ENCODE assay signal across 8 cellular contexts in the genomic region with DNA sequence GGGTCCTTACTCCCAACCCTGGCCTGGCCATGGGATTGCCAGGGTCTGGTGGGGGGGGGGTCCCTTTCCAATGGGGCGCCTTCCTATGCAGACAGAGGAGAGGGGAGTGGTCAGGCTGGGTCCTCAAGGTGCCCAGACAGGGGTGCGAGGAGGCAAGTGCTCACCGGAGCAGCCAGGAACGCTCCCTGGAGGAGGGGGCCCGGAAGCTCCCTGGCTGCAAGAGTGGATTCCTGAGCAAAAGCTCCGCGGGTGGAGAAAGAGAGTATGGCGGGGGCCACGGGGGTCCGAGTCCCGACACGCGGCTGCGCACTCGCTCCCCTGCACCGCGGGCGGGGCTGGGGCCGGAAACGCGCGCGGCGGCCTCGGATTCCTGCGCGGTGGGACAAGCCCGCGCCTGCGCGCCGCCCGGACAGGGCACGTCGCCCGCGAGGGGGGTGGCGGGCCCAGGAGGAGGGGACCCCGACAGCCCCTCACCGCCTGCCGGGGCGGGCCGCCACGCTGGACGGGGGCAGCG. TPM values are rescaled to one million over a fixed set of nuclear protein-coding genes. Genes with fewer than 3 reads are reported as not detected.
DNase-seq lines count a peak whose midpoint lies in the region; ATAC-seq and TF ChIP-seq lines count a peak whose summit lies in the region.

No MANE protein-coding gene starts in this region.

- peak overlapping the region; percentile 80 for H3K4me2 ChIP-seq in Loucy (ENCODE audit: low read depth, low read length, poor library complexity, severe bottlenecking)

- no peaks in the 10 kb centered on the region for H3K36me3 Mint-ChIP-seq in natural killer cell treated with Interleukin-12 subunit alpha and Interleukin-12 subunit beta and Interleukin-15 and Interleukin-18, amount 100 ng/mL, for 72 hours

- 0 out of 2 replicates have a peak, but pooled peaks cover 3% of the 10 kb centered on the region for H3F3A ChIP-seq in Loucy (ENCODE audit: low read depth)

- 0 out of 2 replicates have a peak overlapping the region, but pooled peaks have one; percentile 56 for H2AFZ ChIP-seq in Loucy (ENCODE audit: low read length)

- H3K27ac ChIP-seq in esophagus (ENCODE audit: low read depth in 2 of 2, low read length in 1 of 2) (peak overlapping the region; percentile 84 to 90), thyroid gland (peak overlapping the region; percentile 72 to 97 (median 81))

- no peaks in the 10 kb centered on the region for H4K20me1 ChIP-seq in Loucy (ENCODE audit: insufficient read depth, low read length, poor library complexity, severe bottlenecking)

- peak in 1 of 2 donors; percentile 61 for TF ChIP-seq POLR2A in thyroid gland (IDR thresholded peaks at IDR 0.05)

- ATAC-seq in natural killer cell treated with Interleukin-12 subunit alpha and Interleukin-12 subunit beta and Interleukin-15 and Interleukin-18, amount 100 ng/mL, for 72 hours = peak; percentile 72 to 79
- no peak for ATAC-seq in HG03280 (IDR thresholded peaks at IDR 0.05; ENCODE audit: unreplicated experiment)

- 1 to 3% methylated on average over 23 to 46 of the region's 46 CpGs for WGBS in esophagus, 2 donors
- 0% methylated on average over 1 to 10 of the region's 46 CpGs for WGBS in thyroid gland, 2 donors

- peak overlapping the region; percentile 71 for H3K4me3 Mint-ChIP-seq in natural killer cell treated with Interleukin-12 subunit alpha and Interleukin-12 subunit beta and Interleukin-15 and Interleukin-18, amount 100 ng/mL, for 72 hours

- H3K4me3 ChIP-seq in Loucy (ENCODE audit: low read length, poor library complexity, severe bottlenecking) (peak overlapping the region; percentile 84), esophagus (ENCODE audit: low read depth in 1 of 2, low read length in 2 of 2) (peak overlapping the region; percentile 60 to 62), thyroid gland (replicated peaks in 1 of 3) (peak overlapping the region in 1 of 3 donors; percentile 62)

- H3K9me3 ChIP-seq in Loucy (ENCODE audit: insufficient read depth, low read depth, low read length) (no peaks in the 10 kb centered on the region), esophagus (ENCODE audit: control insufficient read depth in 2 of 2, insufficient read depth in 1 of 2, low read depth in 1 of 2, low read length in 1 of 2) (no peaks in the 10 kb centered on the region), thyroid gland (no peaks in the 10 kb centered on the region)

- TF ChIP-seq CTCF in Loucy (conservative IDR thresholded peaks at IDR 0.05; ENCODE audit: low read length) (no peak), thyroid gland (IDR thresholded peaks at IDR 0.05) (no peak)

- intact Hi-C loops in thyroid gland (cut with DNase I) = loop anchor here (5.0 kb wide), 2 partner anchors 189 to 259 kb away; no protein-coding TSS in a partner anchor

- peak overlapping the region; percentile 47 to 65 for H3K27ac Mint-ChIP-seq in natural killer cell treated with Interleukin-12 subunit alpha and Interleukin-12 subunit beta and Interleukin-15 and Interleukin-18, amount 100 ng/mL, for 72 hours

- no peaks in the 10 kb centered on the region for H3K9me3 Mint-ChIP-seq in natural killer cell treated with Interleukin-12 subunit alpha and Interleukin-12 subunit beta and Interleukin-15 and Interleukin-18, amount 100 ng/mL, for 72 hours

- H3K36me3 ChIP-seq in Loucy (ENCODE audit: insufficient read depth, low read length) (no peaks in the 10 kb centered on the region), esophagus (ENCODE audit: control insufficient read depth in 2 of 2, insufficient read depth in 2 of 2, low read length in 1 of 2) (no peaks in the 10 kb centered on the region), thyroid gland (no peaks in the 10 kb centered on the region)

- H3K27me3 ChIP-seq in Loucy (ENCODE audit: insufficient read depth, low read length, poor library complexity, severe bottlenecking) = no peaks in the 10 kb centered on the region
- H3K27me3 ChIP-seq in esophagus (ENCODE audit: control insufficient read depth in 1 of 2, insufficient read depth in 2 of 2, low read length in 2 of 2) = no peaks in the 10 kb centered on the region
- no peaks in the 10 kb centered on the region for H3K27me3 ChIP-seq in thyroid gland

- H3K9me2 ChIP-seq in Loucy (replicated peaks; ENCODE audit: low read depth, low read length) = no peaks in the 10 kb centered on the region

- H3K4me1 ChIP-seq in Loucy (ENCODE audit: insufficient read depth, low read length, poor library complexity, severe bottlenecking) (peaks cover 18% of the 10 kb centered on the region), esophagus (ENCODE audit: control insufficient read depth in 2 of 2, insufficient read depth in 2 of 2, low read length in 1 of 2) (peaks cover 8 to 52% of the 10 kb centered on the region in 2 donors), thyroid gland (peaks cover 30 to 49% of the 10 kb centered on the region in 2 donors)

- DNase-seq in NCI-H748 (lab: John Stamatoyannopoulos, UW; ENCODE audit: unreplicated experiment) = peak; percentile 33
- DNase-seq in NCI-H748 treated with DMSO at 0.1 percent for 48 hours (lab: John Stamatoyannopoulos, UW) = no peak
- DNase-seq in activated T-cell treated with anti-CD3 and anti-CD28 coated beads for 48 hours (ENCODE audit: low read depth) = peak; percentile 68
- peak; percentile 82 for DNase-seq in natural killer cell treated with Interleukin-12 subunit alpha and Interleukin-12 subunit beta and Interleukin-15 and Interleukin-18, amount 100 ng/mL, for 72 hours (ENCODE audit: low spot score)
- peak; percentile 68 to 72 for DNase-seq in thyroid gland

- peak overlapping the region; percentile 79 for H3K9ac ChIP-seq in Loucy (ENCODE audit: low read depth, low read length, poor library complexity, severe bottlenecking)

- H3K4me1 Mint-ChIP-seq in natural killer cell treated with Interleukin-12 subunit alpha and Interleukin-12 subunit beta and Interleukin-15 and Interleukin-18, amount 100 ng/mL, for 72 hours (ENCODE audit: low read depth in 2 of 2) = peaks cover 6 to 23% of the 10 kb centered on the region in 2 donors

- H3K27me3 Mint-ChIP-seq in natural killer cell treated with Interleukin-12 subunit alpha and Interleukin-12 subunit beta and Interleukin-15 and Interleukin-18, amount 100 ng/mL, for 72 hours = peaks cover 0 to 6% of the 10 kb centered on the region in 2 donors

- no peaks in the 10 kb centered on the region for H3K79me2 ChIP-seq in Loucy (ENCODE audit: insufficient read depth, low read length)

RNA-seq across cellular contexts. Expression of a gene that starts 27.7 kb away (rescaled TPM):
- under 1 TPM; 0.42 to 0.47 TPM for polyA plus RNA-seq in esophagus
- total RNA-seq in natural killer cell treated with Interleukin-12 subunit alpha and Interleukin-12 subunit beta and Interleukin-15 and Interleukin-18, amount 100 ng/mL, for 72 hours = 10 to 100 TPM; 80.9 to 88.3 TPM
- 1 to 10 TPM; 1.0 to 4.6 (median 2.1) TPM for total RNA-seq in thyroid gland

Comparison
In these comparisons a context has a peak if more than half of its experiments do, and no peak if none do; other contexts are left out.
1. RNA of a gene that starts 27.7 kb away (total RNA-seq): 80.9 to 88.3 TPM in natural killer cell treated with Interleukin-12 subunit alpha and Interleukin-12 subunit beta and Interleukin-15 and Interleukin-18, amount 100 ng/mL, for 72 hours; 1.0 to 4.6 TPM in thyroid gland; every median in the first group is over 10 times any median in the second.